In genomic region chr3:27368831-27369607, GRCh38 we compare ENCODE assay signal across 8 cellular contexts. TPM values are rescaled to one million over a fixed set of nuclear protein-coding genes. Genes with fewer than 3 reads are reported as not detected.
DNase-seq lines count a peak whose midpoint lies in the region; ATAC-seq and TF ChIP-seq lines count a peak whose summit lies in the region.

Gene NEK10 (minus strand): TSS chr3:27369383. CDS start chr3:27352882, 16,501 bp downstream.

- no peak for TF ChIP-seq POLR2A in gastrocnemius medialis (IDR thresholded peaks at IDR 0.05)

- H3K36me3 ChIP-seq in iPS-15b (ENCODE audit: control insufficient read depth, insufficient read depth, low read length) (no peaks in the 10 kb centered on the region), gastrocnemius medialis (no peaks in the 10 kb centered on the region), SJCRH30 (peaks cover 6% of the 10 kb centered on the region; the same call in 1 of the 2 replicates)

- DNase-seq in GM13977 (ENCODE audit: low spot score) (peak; percentile 91), NCI-H2029 (lab: John Stamatoyannopoulos, UW) (peak; percentile 91), UCSD-AML1 (lab: John Stamatoyannopoulos, UW; ENCODE audit: unreplicated experiment) (peak; percentile 79), brain pericyte (ENCODE audit: low read depth, low spot score) (peak; percentile 83), gastrocnemius medialis (peak; percentile 77 to 83), SJCRH30 (no peak)

- intact Hi-C loops in gastrocnemius medialis (cut with DNase I; ENCODE audit: low total_unique reads), result no loop called here

- TF ChIP-seq CTCF in GM13977 (IDR thresholded peaks at IDR 0.05; ENCODE audit: extremely low read depth, insufficient read depth, missing control alignments) (no peak), gastrocnemius medialis (IDR thresholded peaks at IDR 0.05 in 4 of 5, conservative IDR thresholded peaks at IDR 0.05 in 1 of 5) (no peak)

- H3K4me3 ChIP-seq in iPS-15b (ENCODE audit: low read depth, low read length), result peak within 1 kb of the TSS; percentile 73
- H3K4me3 ChIP-seq in gastrocnemius medialis, result peak within 1 kb of the TSS; percentile 70 to 72 (median 70)
- no peak within 1 kb of the TSS for H3K4me3 ChIP-seq in SJCRH30

- H3K9me3 ChIP-seq in iPS-15b (ENCODE audit: control insufficient read depth, insufficient read depth, low read length) (no peaks in the 10 kb centered on the region), gastrocnemius medialis (no peaks in the 10 kb centered on the region), SJCRH30 (replicated peaks) (no peaks in the 10 kb centered on the region)

- ATAC-seq in HG02884 (IDR thresholded peaks at IDR 0.05; ENCODE audit: unreplicated experiment) (peak; percentile 100), gastrocnemius medialis (peak; percentile 97 to 98)

- H3K27me3 ChIP-seq in iPS-15b (ENCODE audit: control insufficient read depth, insufficient read depth, low read length), result peaks cover 4% of the 10 kb centered on the region
- no peaks in the 10 kb centered on the region for H3K27me3 ChIP-seq in gastrocnemius medialis
- no peaks in the 10 kb centered on the region for H3K27me3 ChIP-seq in SJCRH30

- in situ Hi-C loops in GM13977 (cut with MboI; ENCODE audit: low pct_unique_long_range_greater_than_20kb, low sequenced_read_pairs, unreplicated experiment), result no loop called here
- in situ Hi-C loops in gastrocnemius medialis (cut with MboI; ENCODE audit: low sequenced_read_pairs in 4 of 4), result no loop called here

- peaks cover 2% of the 10 kb centered on the region for H3K4me1 ChIP-seq in iPS-15b (ENCODE audit: control insufficient read depth, insufficient read depth, low read length)
- H3K4me1 ChIP-seq in gastrocnemius medialis, result peaks cover 6 to 17% of the 10 kb centered on the region in 2 donors
- no peaks in the 10 kb centered on the region for H3K4me1 ChIP-seq in SJCRH30

- H3K27ac ChIP-seq in gastrocnemius medialis (no peak within 1 kb of the TSS), SJCRH30 (no peak within 1 kb of the TSS)

- no peak within 1 kb of the TSS for H3K9ac ChIP-seq in iPS-15b (ENCODE audit: low read depth, low read length)

RNA-seq across cellular contexts. Expression of gene NEK10, which starts in this region (rescaled TPM):
- total RNA-seq in gastrocnemius medialis, result 10 to 100 TPM in 1 of 4 donors, 1 to 10 TPM in 3; 3.6 to 12.8 (median 7.5) TPM
- 1.1 and 1.7 TPM in 2 replicates for total RNA-seq in SJCRH30 (2014; rRNA removed; shearing (Covaris generic))

Comparison
In these comparisons a context has a peak if more than half of its experiments do, and no peak if none do; other contexts are left out.
1. DNase-seq: peak in GM13977 (single experiment), NCI-H2029 (single experiment), UCSD-AML1 (single experiment), brain pericyte (single experiment) and gastrocnemius medialis (2 of 2); none in SJCRH30 (0 of 2).